15 cellular contexts compared by ENCODE assay signal in genomic region chrX:76109654-76110053, GRCh38.
DNase-seq lines count a peak whose midpoint lies in the region; ATAC-seq and TF ChIP-seq lines count a peak whose summit lies in the region.
"Had no signal": no experiment of that assay in that cellular context is flagged by ENCODE, and none has a peak within 500 bp of the region (broad histone marks: within the 10 kb centered on the region; RNA-seq: fewer than 3 reads in every experiment).

No MANE protein-coding gene starts in this region.

- intact Hi-C loops in spleen (cut with DNase I; ENCODE audit: low total_unique reads), result no loop called here

- DNase-seq in AG20443 (ENCODE audit: low spot score), result peak; percentile 6
- no peak for DNase-seq in HEK293T (ENCODE audit: extremely low spot score)
- DNase-seq in RWPE1 (ENCODE audit: low spot score), result peak; percentile 5
- DNase-seq in iPS-NIHi11 (ENCODE audit: low spot score), result peak; percentile 33
- no peak for DNase-seq in spleen
- DNase-seq in glutamatergic neuron, result no peak
- DNase-seq: CD8-positive, alpha-beta T cell; HCEC 1CT; NCI-H1436; NCI-H2081; NCI-H510A treated with DMSO at 0.1 percent for 48 hours; SW 1271 had no signal

- H3K9me3 ChIP-seq in spleen, result no peaks in the 10 kb centered on the region

- TF ChIP-seq CTCF in RWPE1 (conservative IDR thresholded peaks at IDR 0.05; ENCODE audit: low read depth) (no peak), spleen (IDR thresholded peaks at IDR 0.05 in 8 of 11, conservative IDR thresholded peaks at IDR 0.05 in 3 of 11) (no peak), glutamatergic neuron (IDR thresholded peaks at IDR 0.05; ENCODE audit: partially characterized antibody, unreplicated experiment) (no peak)

- POLR2A ChIA-PET in HEK293T (lab: Yijun Ruan, JAX), result no interaction called here
- POLR2A ChIA-PET in RWPE1 (lab: Yijun Ruan, JAX; ENCODE audit: low non-redundant PET), result no interaction called here

- H3K27me3 ChIP-seq in spleen (replicated peaks in 1 of 7), result peaks cover 0 to 34% (median 0%) of the 10 kb centered on the region in 7 donors

- H3K36me3 Mint-ChIP-seq in glutamatergic neuron (ENCODE audit: unreplicated experiment), result no peaks in the 10 kb centered on the region
- H3K36me3 Mint-ChIP-seq: CD8-positive, alpha-beta T cell; IgD-negative memory B cell had no signal

- H3K27ac ChIP-seq in RWPE1 (no peak overlapping the region), spleen (no peak overlapping the region)

- H3K4me3 ChIP-seq in spleen, result no peak overlapping the region

- H3K9me3 Mint-ChIP-seq in glutamatergic neuron (ENCODE audit: unreplicated experiment), result no peaks in the 10 kb centered on the region
- H3K9me3 Mint-ChIP-seq: CD8-positive, alpha-beta T cell; IgD-negative memory B cell had no signal

- no peak overlapping the region for H3K4me3 Mint-ChIP-seq in glutamatergic neuron (ENCODE audit: unreplicated experiment)
- H3K4me3 Mint-ChIP-seq: CD8-positive, alpha-beta T cell; IgD-negative memory B cell had no signal

- ATAC-seq in GM19351 (IDR thresholded peaks at IDR 0.05; ENCODE audit: unreplicated experiment) (no peak), HG03521 (IDR thresholded peaks at IDR 0.05; ENCODE audit: unreplicated experiment) (no peak)
- ATAC-seq: CD8-positive, alpha-beta T cell had no signal

- H3K36me3 ChIP-seq in spleen, result no peaks in the 10 kb centered on the region

- CTCF ChIA-PET in HEK293T (lab: Yijun Ruan, JAX), result no interaction called here
- CTCF ChIA-PET in RWPE1 (lab: Yijun Ruan, JAX), result no interaction called here

- no peak overlapping the region for H3K27ac Mint-ChIP-seq in glutamatergic neuron (ENCODE audit: unreplicated experiment)
- H3K27ac Mint-ChIP-seq: CD8-positive, alpha-beta T cell; IgD-negative memory B cell had no signal

- 19 to 45% (median 29%) methylated on average over 3 to 4 of the region's 4 CpGs for WGBS in spleen, 5 donors

- no peak for TF ChIP-seq POLR2A in spleen (IDR thresholded peaks at IDR 0.05)

- no peaks in the 10 kb centered on the region for H3K4me1 Mint-ChIP-seq in glutamatergic neuron (ENCODE audit: low read depth, unreplicated experiment)
- H3K4me1 Mint-ChIP-seq: IgD-negative memory B cell had no signal

- no peaks in the 10 kb centered on the region for H3K4me1 ChIP-seq in spleen

- peaks cover 3% of the 10 kb centered on the region for H3K27me3 Mint-ChIP-seq in glutamatergic neuron (ENCODE audit: unreplicated experiment)

TF ChIP-seq in HEK293T, 16 proteins besides CTCF, POLR2A, EP300 and RAD21:
- TF ChIP-seq BHLHE40 (IDR thresholded peaks at IDR 0.05; ENCODE audit: borderline replicate concordance) (no peak), SUZ12 (IDR thresholded peaks at IDR 0.05) (no peak), ZNF384 (IDR thresholded peaks at IDR 0.05) (peak; percentile 69), ELF4 (IDR thresholded peaks at IDR 0.05) (no peak)

Comparison
In these comparisons a context has a peak if more than half of its experiments do, and no peak if none do; other contexts are left out.
1. DNase-seq: peak in AG20443 (single experiment), RWPE1 (single experiment) and iPS-NIHi11 (single experiment); none in HEK293T (single experiment), spleen (single experiment) and glutamatergic neuron (single experiment).